ENCODE assay signal across 1 cellular context in genomic region chr2:32063310-32064020, GRCh38.
TF ChIP-seq lines count a peak whose summit lies in the region.

Gene SPAST (plus strand): TSS chr2:32063556. CDS start chr2:32063832, 276 bp downstream.

TF ChIP-seq in HepG2, 621 proteins besides CTCF, POLR2A, EP300 and RAD21 (continued from another document and continues in another):
- TF ChIP-seq KIAA2018 (CRISPR knock-in tag; IDR thresholded peaks at IDR 0.05; ENCODE audit: borderline replicate concordance) (0 out of 2 replicates have a peak, but pooled peaks have one; percentile 59), ZBTB1 (CRISPR knock-in tag; IDR thresholded peaks at IDR 0.05; ENCODE audit: borderline replicate concordance) (no peak), ZNF441 (CRISPR knock-in tag; IDR thresholded peaks at IDR 0.05; ENCODE audit: borderline replicate concordance) (no peak; the same call in 1 of the 2 replicates), ZNF547 (CRISPR knock-in tag; IDR thresholded peaks at IDR 0.05) (peak; percentile 88; the same call in 1 of the 2 replicates), HOMEZ (CRISPR knock-in tag; IDR thresholded peaks at IDR 0.05; ENCODE audit: low read depth) (peak; percentile 78), HINFP (CRISPR knock-in tag; IDR thresholded peaks at IDR 0.05; ENCODE audit: low read depth) (0 out of 2 replicates have a peak, but pooled peaks have one; percentile 87), ZBTB43 (CRISPR knock-in tag; conservative IDR thresholded peaks at IDR 0.05) (peak; percentile 69), RBAK (CRISPR knock-in tag; IDR thresholded peaks at IDR 0.05) (0 out of 2 replicates have a peak, but pooled peaks have one; percentile 15), ATF2 (CRISPR knock-in tag; IDR thresholded peaks at IDR 0.05) (peak; percentile 75), ZNF225 (CRISPR knock-in tag; IDR thresholded peaks at IDR 0.05) (peak; percentile 73; the same call in 1 of the 2 replicates), ZNF256 (CRISPR knock-in tag; conservative IDR thresholded peaks at IDR 0.05) (peak; percentile 53; the same call in 1 of the 2 replicates), ZNF383 (CRISPR knock-in tag; IDR thresholded peaks at IDR 0.05; ENCODE audit: borderline replicate concordance) (peak; percentile 89; the same call in 1 of the 2 replicates), KMT2B (CRISPR knock-in tag; IDR thresholded peaks at IDR 0.05) (peak; percentile 96), NFIC (IDR thresholded peaks at IDR 0.05; ENCODE audit: low read length) (no peak), MTERF4 (CRISPR knock-in tag; IDR thresholded peaks at IDR 0.05) (peak; percentile 94), DPF2 (CRISPR knock-in tag; IDR thresholded peaks at IDR 0.05; ENCODE audit: borderline replicate concordance, low read depth) (no peak), ZSCAN12 (CRISPR knock-in tag; IDR thresholded peaks at IDR 0.05) (no peak; the same call in none of the 2 replicates), SMARCC2 (IDR thresholded peaks at IDR 0.05) (no peak), ZC3H13 (CRISPR knock-in tag; IDR thresholded peaks at IDR 0.05) (no peak; the same call in 1 of the 2 replicates), U2AF2 (IDR thresholded peaks at IDR 0.05; ENCODE audit: low read depth, low read length) (no peak), FOXP1 (IDR thresholded peaks at IDR 0.05) (peak; percentile 91), FOXP1 (CRISPR knock-in tag; IDR thresholded peaks at IDR 0.05) (peak; percentile 91), IKZF1 (IDR thresholded peaks at IDR 0.05) (no peak), ZNF207 (IDR thresholded peaks at IDR 0.05; ENCODE audit: borderline replicate concordance) (no peak), ZBTB26 (CRISPR knock-in tag; IDR thresholded peaks at IDR 0.05; ENCODE audit: borderline replicate concordance) (no peak), GTF2F1 (IDR thresholded peaks at IDR 0.05; ENCODE audit: low read length) (0 out of 2 replicates have a peak, but pooled peaks have one; percentile 20), SIN3A (IDR thresholded peaks at IDR 0.05; ENCODE audit: borderline replicate concordance, low read depth, low read length) (peak; percentile 95), ZGPAT (CRISPR knock-in tag; IDR thresholded peaks at IDR 0.05) (peak; percentile 92), ZNF451 (CRISPR knock-in tag; IDR thresholded peaks at IDR 0.05) (peak; percentile 73; the same call in 1 of the 2 replicates), ZNF446 (CRISPR knock-in tag; IDR thresholded peaks at IDR 0.05) (peak; percentile 97), JARID2 (CRISPR knock-in tag; IDR thresholded peaks at IDR 0.05; ENCODE audit: insufficient replicate concordance) (no peak), CBX5 (CRISPR knock-in tag; IDR thresholded peaks at IDR 0.05; ENCODE audit: borderline replicate concordance) (peak; percentile 80; the same call in 1 of the 2 replicates), FOSL2 (CRISPR knock-in tag; IDR thresholded peaks at IDR 0.05) (peak; percentile 57), ZMYM3 (CRISPR knock-in tag; IDR thresholded peaks at IDR 0.05) (peak; percentile 75), YEATS4 (CRISPR knock-in tag; IDR thresholded peaks at IDR 0.05; ENCODE audit: borderline replicate concordance) (peak; percentile 89), ZNF121 (CRISPR knock-in tag; IDR thresholded peaks at IDR 0.05) (peak; percentile 4; the same call in 1 of the 2 replicates), ADNP (CRISPR knock-in tag; IDR thresholded peaks at IDR 0.05) (peak; percentile 62; the same call in 1 of the 2 replicates), THRA (CRISPR knock-in tag; IDR thresholded peaks at IDR 0.05; ENCODE audit: borderline replicate concordance) (peak; percentile 72; the same call in 1 of the 2 replicates), ZNF564 (CRISPR knock-in tag; IDR thresholded peaks at IDR 0.05) (peak; percentile 77; the same call in 1 of the 2 replicates), PREB (CRISPR knock-in tag; IDR thresholded peaks at IDR 0.05) (no peak), MEIS1 (CRISPR knock-in tag; IDR thresholded peaks at IDR 0.05; ENCODE audit: borderline replicate concordance) (peak; percentile 89; the same call in 1 of the 2 replicates)
